In the genomic region with DNA sequence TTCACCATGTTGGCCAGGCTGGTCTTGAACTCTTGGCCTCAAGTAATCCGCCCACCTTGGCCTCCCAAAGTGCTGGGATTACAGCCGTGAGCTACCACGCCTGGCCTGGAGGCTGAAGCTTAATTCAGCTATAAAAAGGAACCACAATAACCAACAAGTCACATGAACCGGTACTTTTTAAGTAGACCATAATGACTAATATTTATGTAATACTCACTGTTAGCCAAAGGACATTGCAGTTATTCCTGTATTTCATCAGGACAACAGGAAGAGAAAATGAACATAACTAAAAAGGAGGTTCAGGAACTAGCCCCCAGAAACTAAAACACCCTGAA, we compare ENCODE assay signal across 12 cellular contexts. TPM values are rescaled to one million over a fixed set of nuclear protein-coding genes. Genes with fewer than 3 reads are reported as not detected.
DNase-seq lines count a peak whose midpoint lies in the region; ATAC-seq and TF ChIP-seq lines count a peak whose summit lies in the region.
"Had no signal": no experiment of that assay in that cellular context is flagged by ENCODE, and none has a peak within 500 bp of the region (broad histone marks: within the 10 kb centered on the region; RNA-seq: fewer than 3 reads in every experiment).

No MANE protein-coding gene starts in this region.

- TF ChIP-seq CTCF in fibroblast of villous mesenchyme (IDR thresholded peaks at IDR 0.05; ENCODE audit: insufficient read depth, low read depth, low read length), result no peak

- H3K4me3 ChIP-seq in fibroblast of villous mesenchyme (ENCODE audit: low read depth, low read length), result no peak overlapping the region

- ATAC-seq in HG03432 (IDR thresholded peaks at IDR 0.05; ENCODE audit: unreplicated experiment) (no peak), HG03196 (IDR thresholded peaks at IDR 0.05; ENCODE audit: unreplicated experiment) (no peak)

- DNase-seq in A172 (ENCODE audit: low spot score) (peak; percentile 58), HPDE6-E6E7 (ENCODE audit: extremely low spot score) (peak; percentile 66), SW480 (ENCODE audit: low spot score) (peak; percentile 15), fibroblast of villous mesenchyme (ENCODE audit: low read depth) (peak; percentile 54), DMS53 (lab: John Stamatoyannopoulos, UW) (no peak)
- no peak for DNase-seq in activated CD4-positive, alpha-beta T cell treated with anti-CD3 and anti-CD28 coated beads, Interleukin-2, amount 50 U/mL, for 4 hours
- DNase-seq: activated T-cell treated with anti-CD3 and anti-CD28 coated beads, Interleukin-2, amount 50 U/mL, for 48 hours; central memory CD4-positive, alpha-beta T cell; glutamatergic neuron; SHP77 had no signal

RNA-seq across cellular contexts. Expression of gene TMEM87B, which starts 49.0 kb away (rescaled TPM):
- total RNA-seq in A172 (2014; rRNA removed; shearing (Covaris generic)), result 26.0 and 41.6 TPM in 2 replicates
- 48.3 and 112 TPM in 2 replicates for total RNA-seq in fibroblast of villous mesenchyme

Comparison
In these comparisons a context has a peak if more than half of its experiments do, and no peak if none do; other contexts are left out.
1. DNase-seq: peak in A172 (single experiment), HPDE6-E6E7 (single experiment), SW480 (single experiment) and fibroblast of villous mesenchyme (single experiment); none in DMS53 (single experiment) and activated CD4-positive, alpha-beta T cell treated with anti-CD3 and anti-CD28 coated beads, Interleukin-2, amount 50 U/mL, for 4 hours (0 of 2).